In the genomic region with DNA sequence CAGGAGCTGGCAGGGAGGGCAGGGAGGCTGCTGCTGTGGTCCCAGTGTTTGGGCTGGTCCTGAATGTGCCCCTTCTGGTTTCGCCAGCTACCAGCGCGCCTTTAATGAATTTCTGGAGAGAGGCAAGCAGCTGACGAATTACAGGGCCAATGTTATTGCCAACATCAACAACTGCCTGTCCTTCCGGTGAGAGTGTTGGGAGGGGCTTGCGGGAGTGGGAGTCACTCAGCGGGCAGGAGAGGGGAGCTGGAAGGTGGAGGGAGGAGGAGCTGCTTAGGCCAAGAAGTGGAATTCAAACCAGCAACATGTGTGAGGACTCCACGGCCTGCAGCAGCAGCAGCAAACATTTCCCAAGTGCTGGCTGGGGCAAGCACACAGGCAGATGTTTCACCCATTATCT, we compare ENCODE assay signal across 10 cellular contexts. TPM values are rescaled to one million over a fixed set of nuclear protein-coding genes. Genes with fewer than 3 reads are reported as not detected.
DNase-seq lines count a peak whose midpoint lies in the region; ATAC-seq, FAIRE-seq and TF ChIP-seq lines count a peak whose summit lies in the region.
"Had no signal": no experiment of that assay in that cellular context is flagged by ENCODE, and none has a peak within 500 bp of the region (broad histone marks: within the 10 kb centered on the region; RNA-seq: fewer than 3 reads in every experiment).

No MANE protein-coding gene starts in this region.

- ATAC-seq in GM21717 (IDR thresholded peaks at IDR 0.05; ENCODE audit: unreplicated experiment) (no peak), GM18867 (IDR thresholded peaks at IDR 0.05; ENCODE audit: unreplicated experiment) (no peak)

- TF ChIP-seq CTCF in AG10803 (conservative IDR thresholded peaks at IDR 0.05; ENCODE audit: low read length) (no peak), neural progenitor cell (IDR thresholded peaks at IDR 0.05) (no peak)

- POLR2A ChIA-PET in activated CD4-positive, alpha-beta memory T cell treated with anti-CD3 and anti-CD28 coated beads, Interleukin-2, amount 10 ng/mL, durations not matched to agents 7 days and 5 days (lab: Charles Lee): no interaction called here

- peak overlapping the region; percentile 27 for H3K4me3 Mint-ChIP-seq in neural progenitor cell
- no peak overlapping the region for H3K4me3 Mint-ChIP-seq in activated CD4-positive, alpha-beta memory T cell treated with anti-CD3 and anti-CD28 coated beads, Interleukin-2, amount 10 ng/mL, durations not matched to agents 7 days and 5 days
- H3K4me3 Mint-ChIP-seq: CD4-positive, CD25-positive, alpha-beta regulatory T cell had no signal

- no peaks in the 10 kb centered on the region for H3K9me3 ChIP-seq in neural progenitor cell (ENCODE audit: low read depth)

- no peaks in the 10 kb centered on the region for H3K36me3 Mint-ChIP-seq in neural progenitor cell
- no peaks in the 10 kb centered on the region for H3K36me3 Mint-ChIP-seq in activated CD4-positive, alpha-beta memory T cell treated with anti-CD3 and anti-CD28 coated beads, Interleukin-2, amount 10 ng/mL, durations not matched to agents 7 days and 5 days (ENCODE audit: low read depth)
- H3K36me3 Mint-ChIP-seq: CD4-positive, CD25-positive, alpha-beta regulatory T cell had no signal

- peaks cover 22% of the 10 kb centered on the region for H3K27me3 Mint-ChIP-seq in neural progenitor cell (ENCODE audit: insufficient read depth, low read depth)
- H3K27me3 Mint-ChIP-seq in activated CD4-positive, alpha-beta memory T cell treated with anti-CD3 and anti-CD28 coated beads, Interleukin-2, amount 10 ng/mL, durations not matched to agents 7 days and 5 days: no peaks in the 10 kb centered on the region
- H3K27me3 Mint-ChIP-seq: CD4-positive, CD25-positive, alpha-beta regulatory T cell had no signal

- DNase-seq in AG10803 (ENCODE audit: low read depth) (peak; percentile 73), NCI-H2029 (lab: John Stamatoyannopoulos, UW) (peak; percentile 54), neural progenitor cell (ENCODE audit: low spot score) (no peak)
- DNase-seq in activated CD4-positive, alpha-beta memory T cell treated with anti-CD3 and anti-CD28 coated beads, Interleukin-2, amount 10 ng/mL, durations not matched to agents 7 days and 5 days: no peak
- no peak for DNase-seq in activated naive CD4-positive, alpha-beta T cell (lab: John Stamatoyannopoulos, UW)
- DNase-seq: CD4-positive, CD25-positive, alpha-beta regulatory T cell had no signal

- no peaks in the 10 kb centered on the region for H3K79me2 ChIP-seq in neural progenitor cell (ENCODE audit: low read depth)

- no peak overlapping the region for H2AFZ ChIP-seq in neural progenitor cell (replicated peaks)

- no peak overlapping the region for H3K4me2 ChIP-seq in neural progenitor cell

- no peaks in the 10 kb centered on the region for H3K9me3 Mint-ChIP-seq in neural progenitor cell
- no peaks in the 10 kb centered on the region for H3K9me3 Mint-ChIP-seq in activated CD4-positive, alpha-beta memory T cell treated with anti-CD3 and anti-CD28 coated beads, Interleukin-2, amount 10 ng/mL, durations not matched to agents 7 days and 5 days

- H3K36me3 ChIP-seq in neural progenitor cell: no peaks in the 10 kb centered on the region

- H3K27me3 ChIP-seq in neural progenitor cell: peaks cover 25% of the 10 kb centered on the region

- H3K9ac ChIP-seq in neural progenitor cell: no peak overlapping the region

- H3K27ac ChIP-seq in neural progenitor cell: no peak overlapping the region

- H4K20me1 ChIP-seq in neural progenitor cell (ENCODE audit: low read depth): peaks cover 14% of the 10 kb centered on the region

- H3K4me1 Mint-ChIP-seq in neural progenitor cell: peaks cover 24% of the 10 kb centered on the region
- H3K4me1 Mint-ChIP-seq in activated CD4-positive, alpha-beta memory T cell treated with anti-CD3 and anti-CD28 coated beads, Interleukin-2, amount 10 ng/mL, durations not matched to agents 7 days and 5 days: no peaks in the 10 kb centered on the region
- H3K4me1 Mint-ChIP-seq: CD4-positive, CD25-positive, alpha-beta regulatory T cell had no signal

- FAIRE-seq in endometrium (lab: Jason Lieb, UNC): peak; percentile 57
- FAIRE-seq: colon had no signal

- no peak overlapping the region for H3K27ac Mint-ChIP-seq in neural progenitor cell
- H3K27ac Mint-ChIP-seq in activated CD4-positive, alpha-beta memory T cell treated with anti-CD3 and anti-CD28 coated beads, Interleukin-2, amount 10 ng/mL, durations not matched to agents 7 days and 5 days: no peak overlapping the region
- H3K27ac Mint-ChIP-seq: CD4-positive, CD25-positive, alpha-beta regulatory T cell had no signal

- H3K4me3 ChIP-seq in AG10803 (ENCODE audit: low read length) (no peak overlapping the region), neural progenitor cell (no peak overlapping the region)

- CTCF ChIA-PET in activated CD4-positive, alpha-beta memory T cell treated with anti-CD3 and anti-CD28 coated beads, Interleukin-2, amount 10 ng/mL, durations not matched to agents 7 days and 5 days (lab: Charles Lee): no interaction called here

- H3K4me1 ChIP-seq in neural progenitor cell: no peaks in the 10 kb centered on the region

- peaks cover 14% of the 10 kb centered on the region for H3F3A ChIP-seq in neural progenitor cell (ENCODE audit: low read depth)

RNA-seq across cellular contexts. Expression of gene TNFAIP2, which starts 7.7 kb away (rescaled TPM):
- total RNA-seq in neural progenitor cell (ENCODE audit: low replicate concordance): 5.3 and 14.0 TPM in 2 replicates
- total RNA-seq in activated CD4-positive, alpha-beta memory T cell treated with anti-CD3 and anti-CD28 coated beads, Interleukin-2, amount 10 ng/mL, durations not matched to agents 7 days and 5 days: under 1 TPM; 0.20 to 0.50 TPM

RNA-seq across cellular contexts. Expression of gene EXOC3L4, which starts 36.4 kb away (rescaled TPM):
- not detected in 2 replicates for total RNA-seq in neural progenitor cell (ENCODE audit: low replicate concordance)
- not detected for total RNA-seq in activated CD4-positive, alpha-beta memory T cell treated with anti-CD3 and anti-CD28 coated beads, Interleukin-2, amount 10 ng/mL, durations not matched to agents 7 days and 5 days
- total RNA-seq: CD4-positive, CD25-positive, alpha-beta regulatory T cell had no signal

RNA-seq across cellular contexts. Expression of gene LBHD2, which starts 47.0 kb away (rescaled TPM):
- total RNA-seq in neural progenitor cell (ENCODE audit: low replicate concordance): not detected in 2 replicates
- not detected for total RNA-seq in activated CD4-positive, alpha-beta memory T cell treated with anti-CD3 and anti-CD28 coated beads, Interleukin-2, amount 10 ng/mL, durations not matched to agents 7 days and 5 days
- total RNA-seq: CD4-positive, CD25-positive, alpha-beta regulatory T cell had no signal

Comparison
In these comparisons a context has a peak if more than half of its experiments do, and no peak if none do; other contexts are left out.
1. DNase-seq: peak in AG10803 (single experiment) and NCI-H2029 (single experiment); none in neural progenitor cell (single experiment), activated CD4-positive, alpha-beta memory T cell treated with anti-CD3 and anti-CD28 coated beads, Interleukin-2, amount 10 ng/mL, durations not matched to agents 7 days and 5 days (single experiment) and activated naive CD4-positive, alpha-beta T cell (0 of 4).